18 cellular contexts compared by ENCODE assay signal in the genomic region with DNA sequence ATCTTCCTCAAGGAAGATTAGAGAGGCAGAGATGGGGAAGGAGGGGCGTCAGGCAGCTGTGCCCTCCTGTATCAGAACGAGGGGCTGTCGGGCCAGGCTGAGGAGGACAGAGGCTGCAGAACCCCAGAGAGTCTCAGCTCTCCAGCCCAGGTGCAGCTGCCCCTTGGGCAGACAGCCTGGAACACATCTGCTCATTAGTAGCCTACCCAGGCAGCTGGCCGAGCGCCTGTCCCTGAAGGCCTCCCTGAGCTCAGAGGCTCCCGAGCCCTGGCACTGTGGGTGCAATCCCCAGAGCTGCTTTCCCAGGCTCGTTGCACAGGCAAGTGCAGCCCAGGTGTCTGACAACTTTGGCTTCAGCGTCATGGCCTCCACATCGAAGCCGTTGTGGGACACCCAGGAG.
"Had no signal": no experiment of that assay in that cellular context is flagged by ENCODE, and none has a peak within 500 bp of the region (broad histone marks: within the 10 kb centered on the region; RNA-seq: fewer than 3 reads in every experiment).

No MANE protein-coding gene starts in this region.

- H3K27me3 Mint-ChIP-seq: activated CD8-positive, alpha-beta T cell treated with anti-CD3 and anti-CD28 coated beads for 36 hours; activated naive CD4-positive, alpha-beta T cell treated with anti-CD3 and anti-CD28 coated beads, Interleukin-2, amount 50 U/mL, for 24 hours; T-cell had no signal

- H3K4me3 ChIP-seq: dorsolateral prefrontal cortex, prostate gland, right atrium auricular region, skin epidermis, testis, upper lobe of left lung had no signal

- H3K4me3 Mint-ChIP-seq: activated CD8-positive, alpha-beta T cell treated with anti-CD3 and anti-CD28 coated beads for 36 hours; activated naive CD4-positive, alpha-beta T cell treated with anti-CD3 and anti-CD28 coated beads, Interleukin-2, amount 50 U/mL, for 24 hours; nephron progenitor cell; stimulated activated naive CD8-positive, alpha-beta T cell treated with anti-CD3 and anti-CD28 coated beads, Interleukin-15, amount 100 ng/mL, for 72 hours; T-cell; WTC11 had no signal

- H3K4me1 ChIP-seq: prostate gland had no signal

- H3K27ac Mint-ChIP-seq: activated CD8-positive, alpha-beta T cell treated with anti-CD3 and anti-CD28 coated beads for 36 hours; activated naive CD4-positive, alpha-beta T cell treated with anti-CD3 and anti-CD28 coated beads, Interleukin-2, amount 50 U/mL, for 24 hours; nephron progenitor cell; stimulated activated naive CD8-positive, alpha-beta T cell treated with anti-CD3 and anti-CD28 coated beads, Interleukin-15, amount 100 ng/mL, for 72 hours; T-cell; WTC11 had no signal

- DNase-seq: activated CD4-positive, alpha-beta T cell treated with anti-CD3 and anti-CD28 coated beads for 48 hours; activated CD8-positive, alpha-beta T cell treated with anti-CD3 and anti-CD28 coated beads for 36 hours; activated gamma-delta T cell; dorsolateral prefrontal cortex; erythroblast; hypothalamus; islet precursor cell; nephron progenitor cell; stimulated activated CD4-positive, alpha-beta T cell treated with anti-CD3 and anti-CD28 coated beads, Interleukin-4, amount 100 ng/mL, for 1 hour; stimulated activated naive CD8-positive, alpha-beta T cell treated with anti-CD3 and anti-CD28 coated beads, Interleukin-15, amount 100 ng/mL, for 72 hours; T-cell; testis; upper lobe of left lung had no signal

- H3K36me3 Mint-ChIP-seq: activated naive CD4-positive, alpha-beta T cell treated with anti-CD3 and anti-CD28 coated beads, Interleukin-2, amount 50 U/mL, for 24 hours; T-cell; WTC11 had no signal

- H3K36me3 ChIP-seq: prostate gland, right atrium auricular region, upper lobe of left lung had no signal

- H3K9me3 ChIP-seq: prostate gland, right atrium auricular region, testis, upper lobe of left lung had no signal

- H3K9me3 Mint-ChIP-seq: activated naive CD4-positive, alpha-beta T cell treated with anti-CD3 and anti-CD28 coated beads, Interleukin-2, amount 50 U/mL, for 24 hours; nephron progenitor cell; stimulated activated naive CD8-positive, alpha-beta T cell treated with anti-CD3 and anti-CD28 coated beads, Interleukin-15, amount 100 ng/mL, for 72 hours; T-cell had no signal

- H3K27me3 ChIP-seq: right atrium auricular region, testis, upper lobe of left lung had no signal

- H3K27ac ChIP-seq: dorsolateral prefrontal cortex, prostate gland, right atrium auricular region, skin epidermis, testis, upper lobe of left lung had no signal
